Comparison of ENCODE assay signal across 25 cellular contexts in the genomic region with DNA sequence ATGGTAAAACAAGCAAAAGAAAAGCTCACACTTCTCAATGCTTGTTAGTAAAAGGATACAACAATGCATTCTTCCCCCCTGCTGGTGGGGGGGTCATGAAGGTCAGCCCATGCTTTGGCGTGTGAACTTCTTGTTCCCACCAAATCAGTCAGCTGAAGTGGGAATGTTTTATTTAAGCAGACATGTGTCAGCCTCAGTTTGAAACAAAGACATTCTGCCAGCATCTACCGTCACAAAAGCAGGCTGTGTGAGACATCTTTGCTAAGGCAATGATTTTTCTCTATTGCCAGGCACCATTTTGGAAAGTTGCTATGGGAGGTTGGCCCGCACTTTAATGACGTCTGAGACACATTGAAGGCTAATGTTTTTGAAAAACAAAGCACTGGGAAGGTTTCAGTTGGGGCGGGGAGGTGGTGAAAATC.
"Had no signal": no experiment of that assay in that cellular context is flagged by ENCODE, and none has a peak within 500 bp of the region (broad histone marks: within the 10 kb centered on the region; RNA-seq: fewer than 3 reads in every experiment).

No MANE protein-coding gene starts in this region.

- H3K9me3 Mint-ChIP-seq: activated CD8-positive, alpha-beta T cell treated with anti-CD3 and anti-CD28 coated beads for 36 hours; central memory CD8-positive, alpha-beta T cell had no signal

- H3K4me3 ChIP-seq: colonic mucosa, dorsolateral prefrontal cortex, left lung, spleen, upper lobe of left lung had no signal

- H3K36me3 Mint-ChIP-seq: activated CD8-positive, alpha-beta memory T cell treated with anti-CD3 and anti-CD28 coated beads, Interleukin-2, amount 10 ng/mL, durations not matched to agents 7 days and 5 days; immature natural killer cell; natural killer cell treated with Interleukin-12 subunit alpha and Interleukin-12 subunit beta and Interleukin-15 and Interleukin-18, amount 100 ng/mL, for 72 hours; T-cell had no signal

- H3K27ac ChIP-seq: brain microvascular endothelial cell, colonic mucosa, epithelial cell of prostate, left lung, spleen, upper lobe of left lung, WERI-Rb-1 had no signal

- H3K36me3 ChIP-seq: brain microvascular endothelial cell, colonic mucosa, left lung, spleen, upper lobe of left lung, WERI-Rb-1 had no signal

- DNase-seq: activated CD4-positive, alpha-beta T cell treated with anti-CD3 and anti-CD28 coated beads, Interleukin-2, amount 10 ng/mL, durations not matched to agents 7 days and 5 days; activated CD4-positive, CD25-positive, alpha-beta regulatory T cell treated with anti-CD3 and anti-CD28 coated beads, Interleukin-2, amount 50 U/mL, for 72 hours; activated CD8-positive, alpha-beta memory T cell treated with anti-CD3 and anti-CD28 coated beads, Interleukin-2, amount 10 ng/mL, durations not matched to agents 7 days and 5 days; activated CD8-positive, alpha-beta T cell treated with anti-CD3 and anti-CD28 coated beads for 36 hours; activated gamma-delta T cell; activated naive CD4-positive, alpha-beta T cell treated with anti-CD3 and anti-CD28 coated beads, Interleukin-2, amount 50 U/mL, for 16 hours; activated naive CD8-positive, alpha-beta T cell treated with anti-CD3 and anti-CD28 coated beads, Interleukin-2, amount 50 U/mL, for 24 hours; activated T-cell treated with anti-CD3 and anti-CD28 coated beads for 4 hours; brain microvascular endothelial cell; colonic mucosa; immature natural killer cell; kidney glomerular epithelial cell; left lung; occipital lobe; spleen; stimulated activated CD4-positive, alpha-beta T cell treated with anti-CD3 and anti-CD28 coated beads, Interleukin-4, amount 100 ng/mL, for 1 hour; stimulated activated naive CD4-positive, alpha-beta T cell; T-cell; upper lobe of left lung; WERI-Rb-1 had no signal

- H3K9me3 ChIP-seq: colonic mucosa, left lung, upper lobe of left lung had no signal

- H3K4me1 ChIP-seq: colonic mucosa, left lung, spleen had no signal

- H3K4me1 Mint-ChIP-seq: activated CD4-positive, alpha-beta T cell treated with anti-CD3 and anti-CD28 coated beads, Interleukin-2, amount 10 ng/mL, durations not matched to agents 7 days and 5 days; activated naive CD8-positive, alpha-beta T cell treated with anti-CD3 and anti-CD28 coated beads, Interleukin-2, amount 50 U/mL, for 24 hours; central memory CD8-positive, alpha-beta T cell; immature natural killer cell; T-cell had no signal

- ATAC-seq: activated CD8-positive, alpha-beta memory T cell treated with anti-CD3 and anti-CD28 coated beads, Interleukin-2, amount 10 ng/mL, durations not matched to agents 7 days and 5 days; activated CD8-positive, alpha-beta T cell treated with anti-CD3 and anti-CD28 coated beads for 36 hours; activated naive CD8-positive, alpha-beta T cell treated with anti-CD3 and anti-CD28 coated beads, Interleukin-2, amount 50 U/mL, for 24 hours; left lung; natural killer cell treated with Interleukin-12 subunit alpha and Interleukin-12 subunit beta and Interleukin-15 and Interleukin-18, amount 100 ng/mL, for 72 hours; T-cell had no signal

- H3K4me3 Mint-ChIP-seq: activated CD4-positive, alpha-beta T cell treated with anti-CD3 and anti-CD28 coated beads, Interleukin-2, amount 10 ng/mL, durations not matched to agents 7 days and 5 days; activated CD8-positive, alpha-beta memory T cell treated with anti-CD3 and anti-CD28 coated beads, Interleukin-2, amount 10 ng/mL, durations not matched to agents 7 days and 5 days; activated CD8-positive, alpha-beta T cell treated with anti-CD3 and anti-CD28 coated beads for 36 hours; activated naive CD8-positive, alpha-beta T cell treated with anti-CD3 and anti-CD28 coated beads, Interleukin-2, amount 50 U/mL, for 24 hours; central memory CD8-positive, alpha-beta T cell; immature natural killer cell; natural killer cell treated with Interleukin-12 subunit alpha and Interleukin-12 subunit beta and Interleukin-15 and Interleukin-18, amount 100 ng/mL, for 72 hours; T-cell; T-helper 2 cell treated with Interferon-gamma antibody and Interleukin-4, amounts not matched to agents 5 μg/mL and 100 μg/mL, for 36 hours had no signal

- H3K27ac Mint-ChIP-seq: activated CD4-positive, alpha-beta T cell treated with anti-CD3 and anti-CD28 coated beads, Interleukin-2, amount 10 ng/mL, durations not matched to agents 7 days and 5 days; activated CD8-positive, alpha-beta memory T cell treated with anti-CD3 and anti-CD28 coated beads, Interleukin-2, amount 10 ng/mL, durations not matched to agents 7 days and 5 days; activated CD8-positive, alpha-beta T cell treated with anti-CD3 and anti-CD28 coated beads for 36 hours; activated naive CD8-positive, alpha-beta T cell treated with anti-CD3 and anti-CD28 coated beads, Interleukin-2, amount 50 U/mL, for 24 hours; immature natural killer cell; natural killer cell treated with Interleukin-12 subunit alpha and Interleukin-12 subunit beta and Interleukin-15 and Interleukin-18, amount 100 ng/mL, for 72 hours; T-cell; T-helper 2 cell treated with Interferon-gamma antibody and Interleukin-4, amounts not matched to agents 5 μg/mL and 100 μg/mL, for 36 hours had no signal

- H3K27me3 ChIP-seq: brain microvascular endothelial cell, colonic mucosa, upper lobe of left lung had no signal
